Comparison of ENCODE assay signal across 14 cellular contexts in genomic region chr9:136586391-136586790, GRCh38. TPM values are rescaled to one million over a fixed set of nuclear protein-coding genes. Genes with fewer than 3 reads are reported as not detected.
DNase-seq lines count a peak whose midpoint lies in the region; ATAC-seq, FAIRE-seq and TF ChIP-seq lines count a peak whose summit lies in the region.
"Had no signal": no experiment of that assay in that cellular context is flagged by ENCODE, and none has a peak within 500 bp of the region (broad histone marks: within the 10 kb centered on the region; RNA-seq: fewer than 3 reads in every experiment).

No MANE protein-coding gene starts in this region.

- H4K8ac ChIP-seq in mesenchymal stem cell (ENCODE audit: low read length) = no peak overlapping the region

- peak overlapping the region; percentile 34 for H4K91ac ChIP-seq in mesenchymal stem cell (ENCODE audit: low read length)

- H3K9me3 ChIP-seq in HepG2 (ENCODE audit: low read length) = no peaks in the 10 kb centered on the region
- no peaks in the 10 kb centered on the region for H3K9me3 ChIP-seq in right lobe of liver
- no peaks in the 10 kb centered on the region for H3K9me3 ChIP-seq in mesenchymal stem cell (ENCODE audit: control insufficient read depth, low read length)
- H3K9me3 ChIP-seq: A549 had no signal

- DNase-seq in HepG2 (ENCODE audit: low spot score) (no peak), right lobe of liver (no peak), RWPE1 (ENCODE audit: low spot score) (no peak), mesenchymal stem cell (no peak), NCI-H774 (lab: John Stamatoyannopoulos, UW) (no peak), OCI-M2 (lab: John Stamatoyannopoulos, UW; ENCODE audit: unreplicated experiment) (no peak), NCI-H1092 (lab: John Stamatoyannopoulos, UW) (no peak)
- DNase-seq: CD8-positive, alpha-beta memory T cell; NCI-H1048; NCI-H1694 treated with DMSO at 0.1 percent for 48 hours; NCI-H345; PC-9 had no signal

- H3K9ac ChIP-seq in HepG2 (ENCODE audit: insufficient read depth, low read depth, low read length) = no peak overlapping the region
- H3K9ac ChIP-seq in mesenchymal stem cell (ENCODE audit: low read length) = no peak overlapping the region

- no peak for TF ChIP-seq CTCF in HepG2 (CRISPR knock-in tag; IDR thresholded peaks at IDR 0.05)
- TF ChIP-seq CTCF in right lobe of liver (IDR thresholded peaks at IDR 0.05) = no peak
- TF ChIP-seq CTCF in RWPE1 (conservative IDR thresholded peaks at IDR 0.05; ENCODE audit: low read depth) = no peak

- H3K36me3 ChIP-seq in HepG2 (replicated peaks in 1 of 2; ENCODE audit: control insufficient read depth in 1 of 2, insufficient read depth in 2 of 2, low read length in 2 of 2) (no peaks in the 10 kb centered on the region), right lobe of liver (no peaks in the 10 kb centered on the region), mesenchymal stem cell (ENCODE audit: control insufficient read depth in 1 of 2, insufficient read depth in 2 of 2, low read depth in 1 of 2, low read length in 2 of 2) (peaks cover 0 to 2% of the 10 kb centered on the region in 2 experiments)

- H3K27me3 ChIP-seq in HepG2 (ENCODE audit: control insufficient read depth in 1 of 2, insufficient read depth in 2 of 2, low read length in 2 of 2) (peaks cover 34 to 84% of the 10 kb centered on the region in 2 experiments; a peak in 4 of 5 replicates), right lobe of liver (no peaks in the 10 kb centered on the region), mesenchymal stem cell (ENCODE audit: control insufficient read depth in 1 of 2, insufficient read depth in 1 of 2, low read length in 2 of 2) (peaks cover 0 to 55% of the 10 kb centered on the region in 2 experiments)

- H3K4me1 ChIP-seq in HepG2 (ENCODE audit: insufficient read depth, low read length) = no peaks in the 10 kb centered on the region
- peaks cover 0 to 5% (median 0%) of the 10 kb centered on the region in 4 donors for H3K4me1 ChIP-seq in right lobe of liver
- peaks cover 49% of the 10 kb centered on the region for H3K4me1 ChIP-seq in mesenchymal stem cell (ENCODE audit: control insufficient read depth, insufficient read depth, low read depth, low read length)

- no peaks in the 10 kb centered on the region for H3K79me1 ChIP-seq in mesenchymal stem cell (replicated peaks; ENCODE audit: low read length, poor library complexity, severe bottlenecking)

- H2AK5ac ChIP-seq in mesenchymal stem cell (ENCODE audit: low read length, severe bottlenecking) = no peak overlapping the region

- in situ Hi-C loops in HepG2 (cut with HindIII; ENCODE audit: extremely low pct_ligation_motif_present, low pct_unique_long_range_greater_than_20kb) = no loop called here

- H3K18ac ChIP-seq in mesenchymal stem cell (ENCODE audit: low read depth in 1 of 2, low read length in 2 of 2) = peak overlapping the region in 1 of 2 experiments; percentile 74

- no peak overlapping the region for H2BK15ac ChIP-seq in mesenchymal stem cell (ENCODE audit: low read depth, poor library complexity, severe bottlenecking)

- H3K4me2 ChIP-seq in HepG2 (ENCODE audit: low read depth, low read length) (no peak overlapping the region), mesenchymal stem cell (ENCODE audit: low read length, poor library complexity, severe bottlenecking) (no peak overlapping the region)
- H3K4me2 ChIP-seq: A549, PC-9 had no signal

- no peak overlapping the region for H2BK5ac ChIP-seq in mesenchymal stem cell (ENCODE audit: low read depth, low read length, poor library complexity, severe bottlenecking)

- H2BK120ac ChIP-seq in mesenchymal stem cell (ENCODE audit: low read depth, low read length) = no peak overlapping the region

- WGBS in HepG2 (ENCODE audit: low lambda C conversion rate) = 22% methylated on average over 12 of the region's 15 CpGs
- WGBS in right lobe of liver (ENCODE audit: insufficient coverage, low coverage, low lambda C conversion rate, missing lambda C conversion rate) = 95% methylated on average over 8 of the region's 15 CpGs
- 95% methylated on average over 15 of the region's 15 CpGs for WGBS in mesenchymal stem cell

- FAIRE-seq in HepG2 (lab: Jason Lieb, UNC) = no peak
- FAIRE-seq: A549 had no signal

- POLR2A ChIA-PET in HepG2 (lab: Yijun Ruan, JAX) (no interaction called here), RWPE1 (lab: Yijun Ruan, JAX; ENCODE audit: low non-redundant PET) (no interaction called here)

- H2BK12ac ChIP-seq in mesenchymal stem cell (ENCODE audit: low read length in 2 of 2) = peak overlapping the region; percentile 45 to 91

- no peak overlapping the region for H3K23ac ChIP-seq in mesenchymal stem cell (ENCODE audit: low read length in 2 of 2)

- H3K27ac ChIP-seq in HepG2 (ENCODE audit: extremely low read length, insufficient read depth, low read length) (no peak overlapping the region), right lobe of liver (no peak overlapping the region), RWPE1 (peak overlapping the region; percentile 54), mesenchymal stem cell (ENCODE audit: low read length, poor library complexity, severe bottlenecking) (no peak overlapping the region)
- H3K27ac ChIP-seq: A549, PC-9 had no signal

- TF ChIP-seq POLR2A in HepG2 (IDR thresholded peaks at IDR 0.05; ENCODE audit: insufficient read depth in 1 of 2, low read depth in 2 of 2, low read length in 2 of 2) (no peak), right lobe of liver (IDR thresholded peaks at IDR 0.05) (no peak)

- TF ChIP-seq EP300 in HepG2 (IDR thresholded peaks at IDR 0.05; ENCODE audit: low read depth in 2 of 2, low read length in 2 of 2) (no peak), HepG2 (CRISPR knock-in tag; IDR thresholded peaks at IDR 0.05; ENCODE audit: borderline replicate concordance) (no peak)

- BruUV-seq in HepG2 (replicated peaks; lab: Mats Ljungman, UMichigan) = no TSS peak

- peak overlapping the region in 1 of 2 experiments; percentile 32 for H3K4ac ChIP-seq in mesenchymal stem cell (ENCODE audit: low read depth in 1 of 2, low read length in 2 of 2)

- TF ChIP-seq RAD21 in HepG2 (CRISPR knock-in tag; IDR thresholded peaks at IDR 0.05) = no peak

- no peaks in the 10 kb centered on the region; the same call in 1 of the 2 replicates for H4K20me1 ChIP-seq in HepG2 (ENCODE audit: insufficient read depth, low read length)

- H2AFZ ChIP-seq in HepG2 (ENCODE audit: low read length) (no peak overlapping the region), mesenchymal stem cell (ENCODE audit: low read depth, low read length) (no peak overlapping the region)
- H2AFZ ChIP-seq: PC-9 had no signal

- H3K14ac ChIP-seq in mesenchymal stem cell (ENCODE audit: low read length in 2 of 2) = peak overlapping the region in 1 of 2 experiments; percentile 45

- no peaks in the 10 kb centered on the region for H3K79me2 ChIP-seq in HepG2 (ENCODE audit: insufficient read depth, low read length)

- CTCF ChIA-PET in HepG2 (lab: Yijun Ruan, JAX; ENCODE audit: low intra/inter-chr PET ratio, low total read pairs) (no interaction called here), RWPE1 (lab: Yijun Ruan, JAX) (no interaction called here)

- intact Hi-C loops in HepG2 (cut with micrococcal nuclease; ENCODE audit: unreplicated experiment) (no loop called here), right lobe of liver (cut with DNase I) (no loop called here)

- no peak overlapping the region for H3K4me3 ChIP-seq in HepG2 (replicated peaks in 1 of 3; ENCODE audit: insufficient read depth in 1 of 3, low read depth in 2 of 3, low read length in 3 of 3)
- no peak overlapping the region for H3K4me3 ChIP-seq in right lobe of liver
- no peak overlapping the region for H3K4me3 ChIP-seq in mesenchymal stem cell (ENCODE audit: insufficient read depth in 1 of 2, low read depth in 1 of 2, low read length in 2 of 2)
- H3K4me3 ChIP-seq: A549, PC-9 had no signal

- ATAC-seq in HepG2 = no peak
- no peak for ATAC-seq in right lobe of liver
- ATAC-seq in HG03045 (IDR thresholded peaks at IDR 0.05; ENCODE audit: unreplicated experiment) = no peak

TF ChIP-seq in HepG2, 621 proteins besides CTCF, POLR2A, EP300 and RAD21 (continues in another document):
- TF ChIP-seq, protein P1, sequence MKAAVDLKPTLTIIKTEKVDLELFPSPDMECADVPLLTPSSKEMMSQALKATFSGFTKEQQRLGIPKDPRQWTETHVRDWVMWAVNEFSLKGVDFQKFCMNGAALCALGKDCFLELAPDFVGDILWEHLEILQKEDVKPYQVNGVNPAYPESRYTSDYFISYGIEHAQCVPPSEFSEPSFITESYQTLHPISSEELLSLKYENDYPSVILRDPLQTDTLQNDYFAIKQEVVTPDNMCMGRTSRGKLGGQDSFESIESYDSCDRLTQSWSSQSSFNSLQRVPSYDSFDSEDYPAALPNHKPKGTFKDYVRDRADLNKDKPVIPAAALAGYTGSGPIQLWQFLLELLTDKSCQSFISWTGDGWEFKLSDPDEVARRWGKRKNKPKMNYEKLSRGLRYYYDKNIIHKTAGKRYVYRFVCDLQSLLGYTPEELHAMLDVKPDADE (CRISPR knock-in tag; IDR thresholded peaks at IDR 0.05) = no peak

RNA-seq across cellular contexts. Expression of gene NOTCH1, which starts 40.5 kb away (rescaled TPM):
- 0.22 and 0.35 TPM in 2 replicates for total RNA-seq in HepG2 (2016; rRNA removed; fragmentation: Illumina TruSeq; extraction: Trizol)
- 0.18 and 0.20 TPM in 2 replicates for total RNA-seq in HepG2 (2016; cell fraction: cytosol; rRNA removed; fragmentation: Illumina TruSeq; extraction: Trizol; ENCODE audit: low read depth)
- total RNA-seq in HepG2 (2016; cell fraction: insoluble cytoplasmic fraction; rRNA removed; fragmentation: Illumina TruSeq; extraction: Trizol) = 0.13 and 0.43 TPM in 2 replicates
- total RNA-seq in HepG2 (2016; cell fraction: membrane; rRNA removed; fragmentation: Illumina TruSeq; extraction: Trizol) = 0.17 and 0.28 TPM in 2 replicates
- 0.69 and 1.3 TPM in 2 replicates for total RNA-seq in HepG2 (2016; cell fraction: nucleus; rRNA removed; fragmentation: Illumina TruSeq; extraction: Trizol)
- polyA plus RNA-seq in HepG2 (2011; rRNA removed) = 0.09 and 0.12 TPM in 2 replicates
- polyA plus RNA-seq in HepG2 (2011; cell fraction: cytosol; rRNA removed) = 0.04 and 0.11 TPM in 2 replicates
- polyA plus RNA-seq in HepG2 (2011; cell fraction: nucleus; rRNA removed) = 0.90 and 1.1 TPM in 2 replicates
- 0.09 and 0.31 TPM in 2 replicates for polyA plus RNA-seq in HepG2 (2012)
- polyA plus RNA-seq in HepG2 (2016; cell fraction: cytosol; fragmentation: Illumina TruSeq; extraction: Trizol; ENCODE audit: low read depth) = 0.02 TPM in 2 replicates
- 0.15 and 0.22 TPM in 2 replicates for polyA plus RNA-seq in HepG2 (2016; cell fraction: insoluble cytoplasmic fraction; fragmentation: Illumina TruSeq; extraction: Trizol; ENCODE audit: low read depth)
- polyA plus RNA-seq in HepG2 (2016; cell fraction: membrane; fragmentation: Illumina TruSeq; extraction: Trizol; ENCODE audit: low read depth) = 0.05 and 0.13 TPM in 2 replicates
- polyA plus RNA-seq in HepG2 (2016; cell fraction: nucleus; fragmentation: Illumina TruSeq; extraction: Trizol; ENCODE audit: insufficient read depth, low read depth) = 1.3 and 1.9 TPM in 2 replicates
- polyA minus RNA-seq in HepG2 (2011; rRNA and poly(A)+ RNA removed; ENCODE audit: low replicate concordance) = 0.54 and 4.7 TPM in 2 replicates
- 0.44 and 0.99 TPM in 2 replicates for polyA minus RNA-seq in HepG2 (2011; cell fraction: cytosol; rRNA and poly(A)+ RNA removed)
- 0.64 and 0.75 TPM in 2 replicates for polyA minus RNA-seq in HepG2 (2011; cell fraction: nucleus; rRNA and poly(A)+ RNA removed)
- 10 to 100 TPM; 17.4 to 26.2 (median 19.3) TPM for total RNA-seq in right lobe of liver
- polyA plus RNA-seq in mesenchymal stem cell (2013, experiment 1 of 2) = 15.4 TPM
- 13.5 TPM for polyA plus RNA-seq in mesenchymal stem cell (2013, experiment 2 of 2)

Comparison
In these comparisons a context has a peak if more than half of its experiments do, and no peak if none do; other contexts are left out.
1. RNA of gene NOTCH1, which starts 40.5 kb away (total RNA-seq): 17.4 to 26.2 TPM in right lobe of liver; 0.13 to 1.3 TPM in HepG2; every median in the first group is over 4 times any median in the second.